Comparison of ENCODE assay signal across 8 cellular contexts in the genomic region with DNA sequence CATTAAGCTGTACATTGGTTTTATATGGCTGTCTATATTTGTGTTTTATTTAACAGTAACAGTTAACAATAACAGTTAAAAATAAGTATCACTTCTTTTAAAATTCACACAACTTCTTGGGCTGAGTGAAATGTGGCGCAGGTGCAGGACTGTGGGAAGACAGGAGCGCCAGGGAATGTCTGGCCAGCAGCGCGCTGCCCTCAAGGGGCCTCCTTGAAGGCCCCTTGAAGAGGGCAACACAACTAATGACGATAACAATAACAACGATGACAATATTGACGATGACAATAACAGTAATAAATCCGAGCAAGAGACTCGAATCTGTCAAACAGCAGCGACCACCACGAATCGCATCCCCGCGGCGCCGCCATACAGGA. TPM values are rescaled to one million over a fixed set of nuclear protein-coding genes. Genes with fewer than 3 reads are reported as not detected.
DNase-seq lines count a peak whose midpoint lies in the region; ATAC-seq, FAIRE-seq and TF ChIP-seq lines count a peak whose summit lies in the region.

No MANE protein-coding gene starts in this region.

- peak overlapping the region in 49 of 59 donors; percentile 22 to 95 (median 88) for H3K27ac ChIP-seq in dorsolateral prefrontal cortex

- H3K27me3 ChIP-seq in dorsolateral prefrontal cortex = no peaks in the 10 kb centered on the region

- TF ChIP-seq CTCF in dorsolateral prefrontal cortex (IDR thresholded peaks at IDR 0.05 in 54 of 56, conservative IDR thresholded peaks at IDR 0.05 in 2 of 56; ENCODE audit: low read depth in 1 of 56, partially characterized antibody in 56 of 56) = peak in 9 of 56 donors; percentile 8 to 30 (median 16)
- TF ChIP-seq CTCF in D721Med (IDR thresholded peaks at IDR 0.05; ENCODE audit: insufficient read depth, missing control alignments) = no peak

- no peak for TF ChIP-seq POLR2A in erythroblast (IDR thresholded peaks at IDR 0.05; ENCODE audit: low read length)

- peak; percentile 42 for ATAC-seq in Right ventricle myocardium inferior
- no peak for ATAC-seq in HG02852 (IDR thresholded peaks at IDR 0.05; ENCODE audit: unreplicated experiment)
- ATAC-seq in HG03565 (IDR thresholded peaks at IDR 0.05; ENCODE audit: unreplicated experiment) = no peak

- FAIRE-seq in D721Med (lab: Jason Lieb, UNC) = no peak

- intact Hi-C loops in Right ventricle myocardium inferior (cut with DNase I) (loop anchor here (5.0 kb wide), 2 partner anchors 48 to 77 kb away; no protein-coding TSS in a partner anchor), cardiac septum (cut with DNase I) (loop anchor here (5.0 kb wide), 2 partner anchors 77 to 232 kb away; a partner anchor contains a TSS), dorsolateral prefrontal cortex (cut with DNase I) (loop anchor here (5.0 to 10.0 kb wide), 2 partner anchors 77 to 80 kb away; no protein-coding TSS in a partner anchor)

- DNase-seq in Right ventricle myocardium inferior (ENCODE audit: missing footprints) = no peak
- no peak for DNase-seq in cardiac septum (ENCODE audit: low spot score)
- no peak for DNase-seq in dorsolateral prefrontal cortex
- DNase-seq in myocyte (ENCODE audit: low read depth) = peak; percentile 63
- no peak for DNase-seq in erythroblast (lab: John Stamatoyannopoulos, UW)
- DNase-seq in D721Med (ENCODE audit: insufficient read length, low spot score) = no peak

- H3K4me3 ChIP-seq in dorsolateral prefrontal cortex = peak overlapping the region; percentile 66 to 94 (median 86)

RNA-seq across cellular contexts. Expression of a gene that starts 0.4 kb away (rescaled TPM):
- 107 TPM for total RNA-seq in Right ventricle myocardium inferior
- total RNA-seq in cardiac septum = 82.8 TPM
- 10 to 100 TPM in 110 of 120 experiments, 1 to 10 TPM in 10; 7.2 to 32.1 (median 14.4) TPM for total RNA-seq in dorsolateral prefrontal cortex
- total RNA-seq in myocyte = 15.5 and 21.6 TPM in 2 replicates
- polyA plus RNA-seq in myocyte (2012) = 6.0 TPM
